In the genomic region with DNA sequence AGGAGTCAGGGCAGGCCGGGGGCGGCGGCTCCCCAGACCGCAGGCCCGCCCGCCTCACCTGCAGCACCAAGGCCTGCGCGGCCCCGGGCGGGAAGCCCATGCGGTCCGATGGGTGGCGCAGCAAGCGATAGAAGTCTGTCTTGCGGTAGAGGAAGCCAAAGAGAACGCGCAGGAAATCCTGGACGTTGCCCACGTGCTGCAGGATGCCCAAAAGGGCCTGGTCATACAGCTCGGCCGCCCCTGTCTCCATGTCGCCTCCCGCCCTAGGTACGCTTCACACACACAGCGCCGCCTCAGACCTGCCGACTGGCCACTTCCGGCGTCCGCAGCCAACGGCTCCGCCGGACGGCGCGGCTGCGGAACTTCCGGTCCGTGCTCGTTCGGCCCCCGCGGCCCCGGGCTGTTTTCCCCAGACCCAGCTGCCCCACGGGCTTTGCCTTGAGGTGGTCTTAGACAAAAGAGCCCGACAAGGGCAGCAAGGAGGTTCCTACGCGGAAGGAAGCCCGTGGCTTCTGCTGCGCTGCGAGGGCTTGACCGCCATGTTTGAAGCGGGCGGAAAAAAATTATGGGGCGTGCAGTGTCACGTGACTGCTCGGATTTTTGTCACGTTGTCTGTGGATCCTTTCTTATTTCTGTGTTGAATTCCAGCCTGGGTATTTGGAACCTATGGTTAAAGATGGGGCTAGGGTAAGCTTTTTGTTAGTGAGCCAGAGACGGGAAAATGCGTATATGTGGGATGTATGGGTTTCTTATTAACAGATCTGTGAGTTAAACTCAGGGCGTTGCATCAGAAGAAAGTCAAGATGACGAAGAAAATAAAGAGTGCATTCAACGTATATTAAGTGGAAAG, we compare ENCODE assay signal across 8 cellular contexts. TPM values are rescaled to one million over a fixed set of nuclear protein-coding genes. Genes with fewer than 3 reads are reported as not detected.
A peak's percentile ranks its signal among the peaks of the same experiment; 100 is the strongest.
DNase-seq lines count a peak whose midpoint lies in the region; ATAC-seq and TF ChIP-seq lines count a peak whose summit lies in the region.

A gene (minus strand): TSS at position 308 of the 850 bp plus-strand sequence. CDS start 58 bp downstream, at position 250.

- H3K9me2 ChIP-seq in OCI-LY1 (ENCODE audit: low read depth, low read length), result no peaks in the 10 kb centered on the region

- peaks cover 30% of the 10 kb centered on the region for H3K4me1 ChIP-seq in OCI-LY1 (ENCODE audit: insufficient read depth, low read length, severe bottlenecking)

- H2AFZ ChIP-seq in OCI-LY1 (ENCODE audit: low read length), result peak within 1 kb of the TSS; percentile 73; the same call in 1 of the 2 replicates

- peak within 1 kb of the TSS; percentile 75 for H3K4me3 ChIP-seq in OCI-LY1 (ENCODE audit: low read depth, low read length, poor library complexity, severe bottlenecking)
- peak within 1 kb of the TSS; percentile 92 for H3K4me3 ChIP-seq in epithelial cell of proximal tubule (ENCODE audit: low read depth, low read length)

- H3F3A ChIP-seq in OCI-LY1 (ENCODE audit: insufficient read depth, low read length), result no peaks in the 10 kb centered on the region

- H3K27ac ChIP-seq in OCI-LY1 (ENCODE audit: low read depth, low read length, poor library complexity, severe bottlenecking), result peak within 1 kb of the TSS; percentile 87

- peak within 1 kb of the TSS; percentile 80 for H3K4me2 ChIP-seq in OCI-LY1 (ENCODE audit: low read length)

- peaks cover 36% of the 10 kb centered on the region for H3K79me2 ChIP-seq in OCI-LY1 (ENCODE audit: insufficient read depth, low read length)

- no peaks in the 10 kb centered on the region for H3K27me3 ChIP-seq in OCI-LY1 (ENCODE audit: insufficient read depth, low read length)

- ATAC-seq in GM21515 (IDR thresholded peaks at IDR 0.05; ENCODE audit: unreplicated experiment), result peak; percentile 91

- peaks cover 21% of the 10 kb centered on the region for H3K36me3 ChIP-seq in OCI-LY1 (ENCODE audit: insufficient read depth, low read length)

- TF ChIP-seq CTCF in OCI-LY1 (IDR thresholded peaks at IDR 0.05; ENCODE audit: low read length) (peak; percentile 36; the same call in 1 of the 2 replicates), epithelial cell of proximal tubule (conservative IDR thresholded peaks at IDR 0.05; ENCODE audit: low read depth, low read length) (peak; percentile 33)

- peak within 1 kb of the TSS; percentile 74 for H3K9ac ChIP-seq in OCI-LY1 (ENCODE audit: low read length)

- no peaks in the 10 kb centered on the region for H4K20me1 ChIP-seq in OCI-LY1 (ENCODE audit: insufficient read depth, low read length)

- DNase-seq in DMS 273 (lab: John Stamatoyannopoulos, UW; ENCODE audit: unreplicated experiment), result peak; percentile 98
- DNase-seq in HuH-7 (ENCODE audit: low spot score), result peak; percentile 83
- peak; percentile 79 for DNase-seq in activated T-cell treated with anti-CD3 and anti-CD28 coated beads for 24 hours (ENCODE audit: low read depth)
- no peak for DNase-seq in epithelial cell of proximal tubule (ENCODE audit: low read depth)
- DNase-seq in mucosa of gallbladder (ENCODE audit: low spot score), result peak; percentile 81
- peak; percentile 85 for DNase-seq in stimulated activated CD8-positive, alpha-beta memory T cell treated with anti-CD3 and anti-CD28 coated beads, Interleukin-4, amount 100 ng/mL, for 48 hours

- no peaks in the 10 kb centered on the region for H3K9me3 ChIP-seq in OCI-LY1 (ENCODE audit: low read length)

RNA-seq across cellular contexts. Expression of the gene that starts here (rescaled TPM):
- total RNA-seq in epithelial cell of proximal tubule (43.5 and 51.1 TPM in 2 replicates), mucosa of gallbladder (122 TPM)
